ENCODE assay signal across 2 cellular contexts in the genomic region with DNA sequence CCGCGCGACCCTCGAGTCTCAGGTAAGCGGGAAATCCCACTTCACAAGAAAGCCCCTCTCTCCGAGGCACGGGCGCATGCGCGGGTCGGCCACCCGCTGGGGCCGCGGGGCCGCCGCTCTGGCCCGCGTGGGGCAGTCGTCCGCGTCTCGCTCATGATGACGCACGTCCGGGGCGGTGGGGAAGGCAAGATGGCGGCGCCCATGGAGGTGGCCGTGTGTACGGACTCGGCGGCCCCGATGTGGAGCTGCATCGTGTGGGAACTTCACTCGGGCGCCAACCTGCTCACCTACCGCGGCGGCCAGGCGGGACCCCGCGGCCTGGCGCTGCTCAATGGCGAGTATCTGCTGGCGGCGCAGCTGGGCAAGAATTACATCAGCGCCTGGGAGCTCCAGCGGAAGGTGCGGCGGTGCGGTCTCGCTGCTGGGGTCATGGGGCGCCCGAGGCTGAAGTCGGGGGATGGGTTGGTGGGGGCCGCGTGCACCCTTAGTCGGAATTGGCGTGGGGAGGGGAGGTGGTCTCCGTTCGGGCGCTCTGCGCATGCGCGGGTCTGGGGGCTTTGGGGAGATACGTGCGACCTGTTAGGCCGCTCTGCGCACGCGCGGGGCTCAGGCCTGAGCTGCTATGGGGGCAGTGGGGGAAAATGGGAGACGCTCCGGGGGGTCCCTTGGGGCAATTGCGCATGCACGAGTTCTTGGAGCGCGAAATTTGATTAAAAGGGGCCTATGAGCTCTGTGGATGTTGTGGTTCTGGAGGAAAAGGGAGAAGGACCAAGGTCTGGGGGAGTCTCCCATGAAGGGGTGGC.
TF ChIP-seq lines count a peak whose summit lies in the region.

A gene with protein sequence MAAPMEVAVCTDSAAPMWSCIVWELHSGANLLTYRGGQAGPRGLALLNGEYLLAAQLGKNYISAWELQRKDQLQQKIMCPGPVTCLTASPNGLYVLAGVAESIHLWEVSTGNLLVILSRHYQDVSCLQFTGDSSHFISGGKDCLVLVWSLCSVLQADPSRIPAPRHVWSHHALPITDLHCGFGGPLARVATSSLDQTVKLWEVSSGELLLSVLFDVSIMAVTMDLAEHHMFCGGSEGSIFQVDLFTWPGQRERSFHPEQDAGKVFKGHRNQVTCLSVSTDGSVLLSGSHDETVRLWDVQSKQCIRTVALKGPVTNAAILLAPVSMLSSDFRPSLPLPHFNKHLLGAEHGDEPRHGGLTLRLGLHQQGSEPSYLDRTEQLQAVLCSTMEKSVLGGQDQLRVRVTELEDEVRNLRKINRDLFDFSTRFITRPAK (plus strand): TSS at position 181 of the 803 bp plus-strand sequence. CDS start 9 bp downstream, at position 190.

TF ChIP-seq in Ishikawa, 13 proteins besides CTCF, POLR2A, EP300 and RAD21 (continued from another document):
- TF ChIP-seq CREB1 (IDR thresholded peaks at IDR 0.05; ENCODE audit: low read depth) (peak; percentile 93), FOXM1 (IDR thresholded peaks at IDR 0.05; ENCODE audit: borderline replicate concordance, low read depth) (no peak), TAF1 (IDR thresholded peaks at IDR 0.05; ENCODE audit: low read depth) (peak; percentile 77), ZBTB7A (IDR thresholded peaks at IDR 0.05; ENCODE audit: low read depth) (peak; percentile 41; the same call in 1 of the 2 replicates), TCF12 (IDR thresholded peaks at IDR 0.05; ENCODE audit: low read depth) (peak; percentile 53; the same call in 1 of the 2 replicates)
- TF ChIP-seq, protein P1, sequence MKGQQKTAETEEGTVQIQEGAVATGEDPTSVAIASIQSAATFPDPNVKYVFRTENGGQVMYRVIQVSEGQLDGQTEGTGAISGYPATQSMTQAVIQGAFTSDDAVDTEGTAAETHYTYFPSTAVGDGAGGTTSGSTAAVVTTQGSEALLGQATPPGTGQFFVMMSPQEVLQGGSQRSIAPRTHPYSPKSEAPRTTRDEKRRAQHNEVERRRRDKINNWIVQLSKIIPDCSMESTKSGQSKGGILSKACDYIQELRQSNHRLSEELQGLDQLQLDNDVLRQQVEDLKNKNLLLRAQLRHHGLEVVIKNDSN (IDR thresholded peaks at IDR 0.05): peak; percentile 72
- TF ChIP-seq, protein P2, sequence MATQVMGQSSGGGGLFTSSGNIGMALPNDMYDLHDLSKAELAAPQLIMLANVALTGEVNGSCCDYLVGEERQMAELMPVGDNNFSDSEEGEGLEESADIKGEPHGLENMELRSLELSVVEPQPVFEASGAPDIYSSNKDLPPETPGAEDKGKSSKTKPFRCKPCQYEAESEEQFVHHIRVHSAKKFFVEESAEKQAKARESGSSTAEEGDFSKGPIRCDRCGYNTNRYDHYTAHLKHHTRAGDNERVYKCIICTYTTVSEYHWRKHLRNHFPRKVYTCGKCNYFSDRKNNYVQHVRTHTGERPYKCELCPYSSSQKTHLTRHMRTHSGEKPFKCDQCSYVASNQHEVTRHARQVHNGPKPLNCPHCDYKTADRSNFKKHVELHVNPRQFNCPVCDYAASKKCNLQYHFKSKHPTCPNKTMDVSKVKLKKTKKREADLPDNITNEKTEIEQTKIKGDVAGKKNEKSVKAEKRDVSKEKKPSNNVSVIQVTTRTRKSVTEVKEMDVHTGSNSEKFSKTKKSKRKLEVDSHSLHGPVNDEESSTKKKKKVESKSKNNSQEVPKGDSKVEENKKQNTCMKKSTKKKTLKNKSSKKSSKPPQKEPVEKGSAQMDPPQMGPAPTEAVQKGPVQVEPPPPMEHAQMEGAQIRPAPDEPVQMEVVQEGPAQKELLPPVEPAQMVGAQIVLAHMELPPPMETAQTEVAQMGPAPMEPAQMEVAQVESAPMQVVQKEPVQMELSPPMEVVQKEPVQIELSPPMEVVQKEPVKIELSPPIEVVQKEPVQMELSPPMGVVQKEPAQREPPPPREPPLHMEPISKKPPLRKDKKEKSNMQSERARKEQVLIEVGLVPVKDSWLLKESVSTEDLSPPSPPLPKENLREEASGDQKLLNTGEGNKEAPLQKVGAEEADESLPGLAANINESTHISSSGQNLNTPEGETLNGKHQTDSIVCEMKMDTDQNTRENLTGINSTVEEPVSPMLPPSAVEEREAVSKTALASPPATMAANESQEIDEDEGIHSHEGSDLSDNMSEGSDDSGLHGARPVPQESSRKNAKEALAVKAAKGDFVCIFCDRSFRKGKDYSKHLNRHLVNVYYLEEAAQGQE (IDR thresholded peaks at IDR 0.05; ENCODE audit: low read depth): no peak
TF ChIP-seq in Ishikawa: peak in this region for 10.

TF ChIP-seq in PFSK-1, 5 proteins besides CTCF, POLR2A, EP300 and RAD21 (continued from another document):
- TF ChIP-seq, protein P2 (IDR thresholded peaks at IDR 0.05; ENCODE audit: insufficient read depth in 1 of 2, low read depth in 2 of 2, low read length in 2 of 2): no peak
TF ChIP-seq in PFSK-1: peak in this region for 3.
